In genomic region chr11:36432747-36433146, GRCh38 we compare ENCODE assay signal across 25 cellular contexts.
"Had no signal": no experiment of that assay in that cellular context is flagged by ENCODE, and none has a peak within 500 bp of the region (broad histone marks: within the 10 kb centered on the region; RNA-seq: fewer than 3 reads in every experiment).

No MANE protein-coding gene starts in this region.

- H3K9me3 Mint-ChIP-seq: activated CD4-positive, alpha-beta T cell treated with anti-CD3 and anti-CD28 coated beads, Interleukin-2, amount 10 ng/mL, durations not matched to agents 24 days and 14 days; activated naive CD8-positive, alpha-beta T cell treated with anti-CD3 and anti-CD28 coated beads, Interleukin-2, amount 50 U/mL, for 24 hours; mesothelial cell of epicardium; naive thymus-derived CD8-positive, alpha-beta T cell had no signal

- H3K27me3 Mint-ChIP-seq: activated CD4-positive, alpha-beta memory T cell treated with anti-CD3 and anti-CD28 coated beads, Interleukin-2, amount 10 ng/mL, durations not matched to agents 7 days and 5 days; activated CD4-positive, alpha-beta T cell treated with anti-CD3 and anti-CD28 coated beads, Interleukin-2, amount 10 ng/mL, durations not matched to agents 24 days and 14 days; naive thymus-derived CD8-positive, alpha-beta T cell; stimulated activated memory B cell treated with anti-CD40 and anti-IgM and Interleukin-4, amounts not matched to agents 10 μg/mL and 1 μg/mL and 100 μg/mL, for 72 hours had no signal

- H3K36me3 ChIP-seq: cardiac muscle cell, neutrophil, pancreas, right lobe of liver, suprapubic skin, uterus had no signal

- H3K9me3 ChIP-seq: body of pancreas, neutrophil, pancreas, right lobe of liver, stomach, suprapubic skin, transverse colon, uterus had no signal

- H3K4me3 ChIP-seq: body of pancreas, cardiac muscle cell, lung, pancreas, right lobe of liver, skin epidermis, stomach, suprapubic skin, transverse colon, uterus had no signal

- H3K36me3 Mint-ChIP-seq: naive thymus-derived CD8-positive, alpha-beta T cell; stimulated activated memory B cell treated with anti-CD40 and anti-IgM and Interleukin-4, amounts not matched to agents 10 μg/mL and 1 μg/mL and 100 μg/mL, for 72 hours had no signal

- H3K4me1 Mint-ChIP-seq: stimulated activated memory B cell treated with anti-CD40 and anti-IgM and Interleukin-4, amounts not matched to agents 10 μg/mL and 1 μg/mL and 100 μg/mL, for 72 hours had no signal

- H3K4me1 ChIP-seq: body of pancreas, pancreas had no signal

- H3K27me3 ChIP-seq: body of pancreas, foreskin keratinocyte, neutrophil, pancreas, right lobe of liver, stomach, suprapubic skin, transverse colon, uterus had no signal

- H3K4me3 Mint-ChIP-seq: activated CD4-positive, alpha-beta memory T cell treated with anti-CD3 and anti-CD28 coated beads, Interleukin-2, amount 10 ng/mL, durations not matched to agents 7 days and 5 days; activated CD4-positive, alpha-beta T cell treated with anti-CD3 and anti-CD28 coated beads, Interleukin-2, amount 10 ng/mL, durations not matched to agents 24 days and 14 days; activated naive CD8-positive, alpha-beta T cell treated with anti-CD3 and anti-CD28 coated beads, Interleukin-2, amount 50 U/mL, for 24 hours; mesothelial cell of epicardium; naive thymus-derived CD8-positive, alpha-beta T cell; stimulated activated memory B cell treated with anti-CD40 and anti-IgM and Interleukin-4, amounts not matched to agents 10 μg/mL and 1 μg/mL and 100 μg/mL, for 72 hours had no signal

- H3K27ac Mint-ChIP-seq: mesothelial cell of epicardium; stimulated activated memory B cell treated with anti-CD40 and anti-IgM and Interleukin-4, amounts not matched to agents 10 μg/mL and 1 μg/mL and 100 μg/mL, for 72 hours had no signal

- FAIRE-seq: pancreas had no signal

- DNase-seq: activated CD4-positive, alpha-beta memory T cell treated with anti-CD3 and anti-CD28 coated beads, Interleukin-2, amount 10 ng/mL, durations not matched to agents 7 days and 5 days; activated CD4-positive, alpha-beta T cell treated with anti-CD3 and anti-CD28 coated beads, Interleukin-2, amount 10 ng/mL, durations not matched to agents 24 days and 14 days; activated gamma-delta T cell; activated naive CD4-positive, alpha-beta T cell treated with anti-CD3 and anti-CD28 coated beads, Interleukin-2, amount 50 U/mL, for 16 hours; activated naive CD8-positive, alpha-beta T cell treated with anti-CD3 and anti-CD28 coated beads, Interleukin-2, amount 50 U/mL, for 24 hours; body of pancreas; cortex of kidney; erythroblast; foreskin keratinocyte; left colon; naive thymus-derived CD8-positive, alpha-beta T cell; pancreas; right lobe of liver; stimulated activated CD4-positive, alpha-beta T cell treated with anti-CD3 and anti-CD28 coated beads, Interleukin-2, amount 100 ng/mL, for 24 hours; stomach; transverse colon; uterus had no signal

- H3K27ac ChIP-seq: body of pancreas, cardiac muscle cell, foreskin keratinocyte, neutrophil, pancreas, right lobe of liver, stomach, suprapubic skin, transverse colon, VCaP had no signal

- ATAC-seq: activated naive CD8-positive, alpha-beta T cell treated with anti-CD3 and anti-CD28 coated beads, Interleukin-2, amount 50 U/mL, for 24 hours; body of pancreas; left colon; naive thymus-derived CD8-positive, alpha-beta T cell; stimulated activated memory B cell treated with anti-CD40 and anti-IgM and Interleukin-4, amounts not matched to agents 10 μg/mL and 1 μg/mL and 100 μg/mL, for 72 hours had no signal
